Comparison of ENCODE assay signal across 24 cellular contexts in the genomic region with DNA sequence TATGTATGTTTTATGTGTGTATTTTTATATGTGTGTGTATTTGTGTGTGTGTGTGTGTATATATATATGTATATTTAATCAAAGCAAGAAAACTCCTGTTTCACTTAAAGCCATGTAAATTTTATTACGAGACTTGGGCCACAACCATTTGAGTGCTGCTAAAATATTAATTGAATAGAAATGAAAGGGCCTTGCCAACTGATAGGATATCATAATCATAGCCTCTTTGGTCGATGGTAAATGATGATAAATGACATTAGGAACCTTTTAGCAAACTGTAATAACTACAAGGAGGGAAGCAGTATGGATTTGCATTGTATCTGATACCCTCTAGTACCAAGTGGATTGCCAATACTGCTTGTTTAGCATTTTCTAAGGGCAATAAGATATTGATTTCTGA. TPM values are rescaled to one million over a fixed set of nuclear protein-coding genes. Genes with fewer than 3 reads are reported as not detected.
DNase-seq lines count a peak whose midpoint lies in the region; ATAC-seq and TF ChIP-seq lines count a peak whose summit lies in the region.
"Had no signal": no experiment of that assay in that cellular context is flagged by ENCODE, and none has a peak within 500 bp of the region (broad histone marks: within the 10 kb centered on the region; RNA-seq: fewer than 3 reads in every experiment).

No MANE protein-coding gene starts in this region.

- H3K4me1 ChIP-seq in CD4-positive, CD25-positive, alpha-beta regulatory T cell (ENCODE audit: control insufficient read depth, insufficient read depth, low read length, poor library complexity, severe bottlenecking): peaks cover 61% of the 10 kb centered on the region
- H3K4me1 ChIP-seq in parathyroid adenoma: peaks cover 18% of the 10 kb centered on the region

- H3K36me3 Mint-ChIP-seq in CD4-positive, CD25-positive, alpha-beta regulatory T cell: peaks cover 14% of the 10 kb centered on the region
- H3K36me3 Mint-ChIP-seq in T-cell: peaks cover 23% of the 10 kb centered on the region
- H3K36me3 Mint-ChIP-seq in naive thymus-derived CD8-positive, alpha-beta T cell: peaks cover 0 to 36% (median 2%) of the 10 kb centered on the region in 3 donors

- peak overlapping the region; percentile 3 for H3K4me3 ChIP-seq in CD4-positive, CD25-positive, alpha-beta regulatory T cell (ENCODE audit: low read depth, low read length)
- no peak overlapping the region for H3K4me3 ChIP-seq in parathyroid adenoma (ENCODE audit: low read depth, low read length)
- H3K4me3 ChIP-seq: GM23248 had no signal

- no peak overlapping the region for H2AFZ ChIP-seq in parathyroid adenoma
- H2AFZ ChIP-seq: GM23248 had no signal

- no peak overlapping the region for H3K9ac ChIP-seq in parathyroid adenoma
- H3K9ac ChIP-seq: GM23248, KMS-11 had no signal

- H3K27me3 Mint-ChIP-seq in CD4-positive, CD25-positive, alpha-beta regulatory T cell: no peaks in the 10 kb centered on the region
- no peaks in the 10 kb centered on the region for H3K27me3 Mint-ChIP-seq in T-cell
- H3K27me3 Mint-ChIP-seq in naive thymus-derived CD8-positive, alpha-beta T cell: no peaks in the 10 kb centered on the region
- H3K27me3 Mint-ChIP-seq: CD4-positive, alpha-beta memory T cell; IgD-negative memory B cell had no signal

- H3K4me3 Mint-ChIP-seq in CD4-positive, CD25-positive, alpha-beta regulatory T cell: no peak overlapping the region
- H3K4me3 Mint-ChIP-seq in T-cell: peak overlapping the region in 1 of 3 donors; percentile 34
- peak overlapping the region in 1 of 10 donors; percentile 4 for H3K4me3 Mint-ChIP-seq in naive thymus-derived CD8-positive, alpha-beta T cell
- H3K4me3 Mint-ChIP-seq: H9 had no signal

- H3K9me3 Mint-ChIP-seq in CD4-positive, CD25-positive, alpha-beta regulatory T cell: no peaks in the 10 kb centered on the region
- no peaks in the 10 kb centered on the region for H3K9me3 Mint-ChIP-seq in T-cell
- no peaks in the 10 kb centered on the region for H3K9me3 Mint-ChIP-seq in naive thymus-derived CD8-positive, alpha-beta T cell
- H3K9me3 Mint-ChIP-seq: CD4-positive, alpha-beta memory T cell; H9; IgD-negative memory B cell had no signal

- peaks cover 46 to 95% (median 77%) of the 10 kb centered on the region in 4 donors for H3K4me1 Mint-ChIP-seq in CD4-positive, CD25-positive, alpha-beta regulatory T cell
- H3K4me1 Mint-ChIP-seq in T-cell: peaks cover 94 to 95% (median 94%) of the 10 kb centered on the region in 3 donors
- H3K4me1 Mint-ChIP-seq in naive thymus-derived CD8-positive, alpha-beta T cell: peaks cover 54 to 97% (median 93%) of the 10 kb centered on the region in 4 donors

- H3K9me3 ChIP-seq in CD4-positive, CD25-positive, alpha-beta regulatory T cell (ENCODE audit: control insufficient read depth in 2 of 2, low read length in 2 of 2): no peaks in the 10 kb centered on the region
- H3K9me3 ChIP-seq in parathyroid adenoma (ENCODE audit: control insufficient read depth, low read length): no peaks in the 10 kb centered on the region

- no peaks in the 10 kb centered on the region for H3K27me3 ChIP-seq in CD4-positive, CD25-positive, alpha-beta regulatory T cell (ENCODE audit: control insufficient read depth, insufficient read depth, low read length)
- H3K27me3 ChIP-seq in parathyroid adenoma (ENCODE audit: control insufficient read depth, insufficient read depth, low read length): no peaks in the 10 kb centered on the region

- CTCF ChIA-PET in T-cell (lab: Charles Lee): interaction anchor here in 1 of 2 donors (0.6 kb wide), 1 partner anchor 71 kb away, joined by 4 read pairs; no protein-coding TSS in a partner anchor
- CTCF ChIA-PET in HEK293T (lab: Yijun Ruan, JAX): interaction anchor here (0.8 kb wide), 1 partner anchor 89 kb away, joined by 5 read pairs; no protein-coding TSS in a partner anchor

- H3K79me2 ChIP-seq in parathyroid adenoma: no peaks in the 10 kb centered on the region

- no peak overlapping the region for H3K27ac ChIP-seq in CD4-positive, CD25-positive, alpha-beta regulatory T cell (ENCODE audit: insufficient read depth, low read length, poor library complexity, severe bottlenecking)
- H3K27ac ChIP-seq in parathyroid adenoma: peak overlapping the region; percentile 36
- H3K27ac ChIP-seq: GM23248, HL-60, KMS-11 had no signal

- peaks cover 2% of the 10 kb centered on the region for H3K36me3 ChIP-seq in CD4-positive, CD25-positive, alpha-beta regulatory T cell (ENCODE audit: control insufficient read depth, insufficient read depth, low read length)
- H3K36me3 ChIP-seq in parathyroid adenoma (ENCODE audit: control insufficient read depth, insufficient read depth, low read length): no peaks in the 10 kb centered on the region

- H3K27ac Mint-ChIP-seq in CD4-positive, CD25-positive, alpha-beta regulatory T cell: peak overlapping the region in 1 of 3 donors; percentile 48
- H3K27ac Mint-ChIP-seq in T-cell: peak overlapping the region; percentile 73 to 84
- H3K27ac Mint-ChIP-seq in naive thymus-derived CD8-positive, alpha-beta T cell: peak overlapping the region in 6 of 10 donors; percentile 4 to 91 (median 82)
- H3K27ac Mint-ChIP-seq: H9 had no signal

- no peak overlapping the region for H3K4me2 ChIP-seq in parathyroid adenoma (ENCODE audit: low read length)
- H3K4me2 ChIP-seq: KMS-11 had no signal

- no peak for DNase-seq in CD4-positive, CD25-positive, alpha-beta regulatory T cell
- no peak for DNase-seq in T-cell
- no peak for DNase-seq in naive thymus-derived CD8-positive, alpha-beta T cell
- DNase-seq in activated CD4-positive, CD25-positive, alpha-beta regulatory T cell (lab: John Stamatoyannopoulos, UW): no peak
- DNase-seq in HEK293T (ENCODE audit: extremely low spot score): no peak
- no peak for DNase-seq in NCI-H187 (lab: John Stamatoyannopoulos, UW)
- no peak for DNase-seq in AG08395 (ENCODE audit: low spot score)
- DNase-seq: CD4-positive, alpha-beta memory T cell; COR-L47; DMS53; H9; NCI-H1048; NCI-H1417; NCI-H1930; NCI-H2107; NCI-H524; NCI-H774; NK-92 treated with Interleukin-12 subunit alpha and Interleukin-12 subunit beta, amount 100 ng/mL, for 24 hours; PC-3 had no signal

- TF ChIP-seq CTCF in parathyroid adenoma (IDR thresholded peaks at IDR 0.05): no peak

- no peak for ATAC-seq in CD4-positive, CD25-positive, alpha-beta regulatory T cell (ENCODE audit: low read depth in 2 of 2)
- ATAC-seq in T-cell (replicated peaks in 1 of 4): no peak
- no peak for ATAC-seq in naive thymus-derived CD8-positive, alpha-beta T cell
- ATAC-seq: PC-3 had no signal

- POLR2A ChIA-PET in T-cell (lab: Charles Lee) (interaction anchor here (0.6 to 1.4 kb wide), 3 partner anchors 7 to 13 kb away, joined by 3 to 5 read pairs (median 3); a partner anchor contains a TSS), HEK293T (lab: Yijun Ruan, JAX) (interaction anchor here (9.1 kb wide), 1 partner anchor 9 kb away, joined by 92 read pairs; a partner anchor contains a TSS)
- POLR2A ChIA-PET in naive thymus-derived CD8-positive, alpha-beta T cell (lab: Charles Lee): interaction anchor here (8.6 kb wide), 1 partner anchor 8 kb away, joined by 75 read pairs; a partner anchor contains a TSS

TF ChIP-seq in HEK293T, 16 proteins besides CTCF, POLR2A, EP300 and RAD21:
- TF ChIP-seq SUZ12 (IDR thresholded peaks at IDR 0.05) (no peak), L3MBTL2 (conservative IDR thresholded peaks at IDR 0.05) (no peak), ZNF384 (IDR thresholded peaks at IDR 0.05) (no peak), SP1 (IDR thresholded peaks at IDR 0.05) (no peak), FOXA1 (IDR thresholded peaks at IDR 0.05) (no peak), CTBP1 (IDR thresholded peaks at IDR 0.05; ENCODE audit: borderline replicate concordance) (no peak), ARNT (IDR thresholded peaks at IDR 0.05) (no peak), FOXM1 (IDR thresholded peaks at IDR 0.05; ENCODE audit: borderline replicate concordance) (no peak), NFRKB (IDR thresholded peaks at IDR 0.05) (no peak), FOXK2 (IDR thresholded peaks at IDR 0.05) (no peak), HDGF (IDR thresholded peaks at IDR 0.05; ENCODE audit: borderline replicate concordance) (no peak), TARDBP (IDR thresholded peaks at IDR 0.05) (no peak), ELF4 (IDR thresholded peaks at IDR 0.05) (no peak), BHLHE40 (IDR thresholded peaks at IDR 0.05; ENCODE audit: borderline replicate concordance) (no peak), LEF1 (IDR thresholded peaks at IDR 0.05; ENCODE audit: borderline replicate concordance) (no peak)
- TF ChIP-seq, protein P1, sequence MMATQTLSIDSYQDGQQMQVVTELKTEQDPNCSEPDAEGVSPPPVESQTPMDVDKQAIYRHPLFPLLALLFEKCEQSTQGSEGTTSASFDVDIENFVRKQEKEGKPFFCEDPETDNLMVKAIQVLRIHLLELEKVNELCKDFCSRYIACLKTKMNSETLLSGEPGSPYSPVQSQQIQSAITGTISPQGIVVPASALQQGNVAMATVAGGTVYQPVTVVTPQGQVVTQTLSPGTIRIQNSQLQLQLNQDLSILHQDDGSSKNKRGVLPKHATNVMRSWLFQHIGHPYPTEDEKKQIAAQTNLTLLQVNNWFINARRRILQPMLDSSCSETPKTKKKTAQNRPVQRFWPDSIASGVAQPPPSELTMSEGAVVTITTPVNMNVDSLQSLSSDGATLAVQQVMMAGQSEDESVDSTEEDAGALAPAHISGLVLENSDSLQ (IDR thresholded peaks at IDR 0.05): no peak

RNA-seq across cellular contexts. Expression of a gene that starts 7.9 kb away (rescaled TPM):
- total RNA-seq in CD4-positive, CD25-positive, alpha-beta regulatory T cell: 127 TPM
- 10 to 100 TPM; 16.2 to 30.1 (median 21.8) TPM for polyA plus RNA-seq in CD4-positive, CD25-positive, alpha-beta regulatory T cell
- 100 to 1,000 TPM in 2 of 5 donors, 10 to 100 TPM in 3; 65.9 to 138 (median 78.7) TPM for total RNA-seq in T-cell
- total RNA-seq in naive thymus-derived CD8-positive, alpha-beta T cell: 100 to 1,000 TPM; 101 to 110 TPM
- 10 to 100 TPM; 25.3 to 37.8 (median 35.6) TPM for polyA plus RNA-seq in naive thymus-derived CD8-positive, alpha-beta T cell
